In the genomic region with DNA sequence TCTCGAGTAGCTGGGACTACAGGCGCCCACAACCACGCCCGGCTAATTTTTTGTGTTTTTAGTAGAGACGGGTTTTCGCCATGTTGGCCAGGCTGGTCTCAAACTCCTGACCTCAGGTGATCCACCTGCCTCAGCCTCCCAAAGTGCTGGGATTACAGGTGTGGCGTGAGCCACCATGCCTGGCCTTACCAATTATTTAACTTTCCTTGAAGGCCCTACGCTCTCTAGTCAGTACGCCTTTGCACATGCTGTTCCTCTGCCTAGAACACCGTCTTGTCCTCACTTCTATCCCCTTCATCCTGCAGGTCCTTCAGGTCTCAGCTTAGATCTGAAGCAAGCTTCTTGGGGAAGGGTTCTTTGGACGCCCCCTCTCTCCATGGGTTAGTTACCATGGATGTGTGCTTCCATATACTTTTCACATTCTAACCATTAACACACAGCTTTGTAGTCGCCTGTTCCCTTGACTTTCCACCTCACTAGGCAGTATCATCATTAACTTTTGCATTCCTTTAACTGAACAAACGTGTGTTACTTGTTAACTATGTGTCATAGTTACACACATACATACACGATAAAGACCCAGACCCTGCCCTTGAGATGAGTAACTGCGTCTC, we compare ENCODE assay signal across 7 cellular contexts. TPM values are rescaled to one million over a fixed set of nuclear protein-coding genes. Genes with fewer than 3 reads are reported as not detected.
DNase-seq lines count a peak whose midpoint lies in the region; ATAC-seq and TF ChIP-seq lines count a peak whose summit lies in the region.

No MANE protein-coding gene starts in this region.

- no peak for DNase-seq in HFF-Myc (ENCODE audit: extremely low read depth, low read depth)
- DNase-seq in activated CD8-positive, alpha-beta T cell treated with anti-CD3 and anti-CD28 coated beads for 36 hours = no peak
- no peak for DNase-seq in iPS DF 6.9 (ENCODE audit: low read depth, low spot score)
- DNase-seq in stimulated activated effector memory CD8-positive, alpha-beta T cell treated with anti-CD3 and anti-CD28 coated beads, Interleukin-12 subunit alpha, Interleukin-12 subunit beta, amount 100 ng/mL, for 72 hours (ENCODE audit: low spot score in 2 of 2) = no peak
- DNase-seq in activated effector memory CD4-positive, alpha-beta T cell treated with Interleukin-2 at 50 U/mL for 16 hours = no peak
- DNase-seq in NCI-H2081 (lab: John Stamatoyannopoulos, UW) = no peak
- DNase-seq in putamen (ENCODE audit: low spot score) = no peak

- H3K27me3 Mint-ChIP-seq in activated CD8-positive, alpha-beta T cell treated with anti-CD3 and anti-CD28 coated beads for 36 hours = no peaks in the 10 kb centered on the region

- peaks cover 20% of the 10 kb centered on the region for H3K4me1 Mint-ChIP-seq in activated CD8-positive, alpha-beta T cell treated with anti-CD3 and anti-CD28 coated beads for 36 hours (ENCODE audit: low read depth)
- H3K4me1 Mint-ChIP-seq in stimulated activated effector memory CD8-positive, alpha-beta T cell treated with anti-CD3 and anti-CD28 coated beads, Interleukin-12 subunit alpha, Interleukin-12 subunit beta, amount 100 ng/mL, for 72 hours = peaks cover 40% of the 10 kb centered on the region

- CTCF ChIA-PET in activated CD8-positive, alpha-beta T cell treated with anti-CD3 and anti-CD28 coated beads for 36 hours (lab: Charles Lee) = interaction anchor here (0.6 to 5.1 kb wide), 15 partner anchors 10 to 388 kb away, joined by 3 to 100 read pairs (median 5); partner anchors contain the start of gene CCDC136

- no peak for ATAC-seq in activated CD8-positive, alpha-beta T cell treated with anti-CD3 and anti-CD28 coated beads for 36 hours
- ATAC-seq in stimulated activated effector memory CD8-positive, alpha-beta T cell treated with anti-CD3 and anti-CD28 coated beads, Interleukin-12 subunit alpha, Interleukin-12 subunit beta, amount 100 ng/mL, for 72 hours = no peak

- peak overlapping the region; percentile 85 for H3K4me3 Mint-ChIP-seq in activated CD8-positive, alpha-beta T cell treated with anti-CD3 and anti-CD28 coated beads for 36 hours
- H3K4me3 Mint-ChIP-seq in stimulated activated effector memory CD8-positive, alpha-beta T cell treated with anti-CD3 and anti-CD28 coated beads, Interleukin-12 subunit alpha, Interleukin-12 subunit beta, amount 100 ng/mL, for 72 hours = peak overlapping the region; percentile 90

- no peaks in the 10 kb centered on the region for H3K9me3 ChIP-seq in iPS DF 6.9 (ENCODE audit: control insufficient read depth, insufficient read depth, low read length)

- POLR2A ChIA-PET in activated CD8-positive, alpha-beta T cell treated with anti-CD3 and anti-CD28 coated beads for 36 hours (lab: Charles Lee) = interaction anchor here (0.6 to 2.1 kb wide), 8 partner anchors 19 to 192 kb away, joined by 3 to 7 read pairs (median 4); no protein-coding TSS in a partner anchor

- H3K36me3 Mint-ChIP-seq in activated CD8-positive, alpha-beta T cell treated with anti-CD3 and anti-CD28 coated beads for 36 hours (ENCODE audit: low read depth) = peaks cover 5% of the 10 kb centered on the region
- H3K36me3 Mint-ChIP-seq in stimulated activated effector memory CD8-positive, alpha-beta T cell treated with anti-CD3 and anti-CD28 coated beads, Interleukin-12 subunit alpha, Interleukin-12 subunit beta, amount 100 ng/mL, for 72 hours = peaks cover 30% of the 10 kb centered on the region

- no peaks in the 10 kb centered on the region for H3K27me3 ChIP-seq in iPS DF 6.9 (ENCODE audit: control insufficient read depth, insufficient read depth, low read length)

- no peak overlapping the region for H3K27ac ChIP-seq in iPS DF 6.9 (ENCODE audit: low read length)

- TF ChIP-seq CTCF in HFF-Myc (IDR thresholded peaks at IDR 0.05; ENCODE audit: low read depth, low read length, missing control alignments) = no peak
- TF ChIP-seq CTCF in activated CD8-positive, alpha-beta T cell treated with anti-CD3 and anti-CD28 coated beads for 36 hours (IDR thresholded peaks at IDR 0.05) = no peak

- H3K9me3 Mint-ChIP-seq in activated CD8-positive, alpha-beta T cell treated with anti-CD3 and anti-CD28 coated beads for 36 hours = no peaks in the 10 kb centered on the region
- H3K9me3 Mint-ChIP-seq in stimulated activated effector memory CD8-positive, alpha-beta T cell treated with anti-CD3 and anti-CD28 coated beads, Interleukin-12 subunit alpha, Interleukin-12 subunit beta, amount 100 ng/mL, for 72 hours = no peaks in the 10 kb centered on the region

- intact Hi-C loops in activated CD8-positive, alpha-beta T cell treated with anti-CD3 and anti-CD28 coated beads for 36 hours (cut with micrococcal nuclease) = no loop called here

- WGBS in iPS DF 6.9 (ENCODE audit: insufficient coverage, insufficient read length) = no CpG with 5 or more reads among the region's 15 CpGs

- peak overlapping the region; percentile 87 for H3K27ac Mint-ChIP-seq in activated CD8-positive, alpha-beta T cell treated with anti-CD3 and anti-CD28 coated beads for 36 hours
- peak overlapping the region; percentile 94 for H3K27ac Mint-ChIP-seq in stimulated activated effector memory CD8-positive, alpha-beta T cell treated with anti-CD3 and anti-CD28 coated beads, Interleukin-12 subunit alpha, Interleukin-12 subunit beta, amount 100 ng/mL, for 72 hours

- H3K4me3 ChIP-seq in HFF-Myc (replicated peaks; ENCODE audit: low read depth, low read length) = peak overlapping the region; percentile 98
- H3K4me3 ChIP-seq in iPS DF 6.9 (ENCODE audit: low read length) = peak overlapping the region; percentile 11; the same call in 1 of the 2 replicates

- H3K4me1 ChIP-seq in iPS DF 6.9 (ENCODE audit: control insufficient read depth, insufficient read depth, low read length) = no peaks in the 10 kb centered on the region

- H3K36me3 ChIP-seq in iPS DF 6.9 (ENCODE audit: control insufficient read depth, insufficient read depth, low read length) = 0 out of 2 replicates have a peak, but pooled peaks cover 3% of the 10 kb centered on the region

RNA-seq across cellular contexts. Expression of gene ATP6V1F, which starts 0.6 kb away (rescaled TPM):
- 100 to 1,000 TPM; 109 to 113 TPM for total RNA-seq in activated CD8-positive, alpha-beta T cell treated with anti-CD3 and anti-CD28 coated beads for 36 hours

RNA-seq across cellular contexts. Expression of gene FLNC, which starts 31.9 kb away (rescaled TPM):
- under 1 TPM; 0.14 to 0.16 TPM for total RNA-seq in activated CD8-positive, alpha-beta T cell treated with anti-CD3 and anti-CD28 coated beads for 36 hours

RNA-seq across cellular contexts. Expression of gene KCP, which starts 48.4 kb away (rescaled TPM):
- total RNA-seq in activated CD8-positive, alpha-beta T cell treated with anti-CD3 and anti-CD28 coated beads for 36 hours = not detected
